ENCODE assay signal across 2 cellular contexts in genomic region chr12:40692617-40693502, GRCh38.
TF ChIP-seq lines count a peak whose summit lies in the region.

No MANE protein-coding gene starts in this region.

TF ChIP-seq in Ishikawa, 13 proteins besides CTCF, POLR2A, EP300 and RAD21:
- peak; percentile 22; the same call in 1 of the 2 replicates for TF ChIP-seq MAX (IDR thresholded peaks at IDR 0.05)
- no peak for TF ChIP-seq FOXM1 (IDR thresholded peaks at IDR 0.05; ENCODE audit: borderline replicate concordance, low read depth)
- TF ChIP-seq CEBPB (IDR thresholded peaks at IDR 0.05), result no peak
- no peak for TF ChIP-seq CREB1 (IDR thresholded peaks at IDR 0.05; ENCODE audit: low read depth)
- no peak for TF ChIP-seq YY1 (IDR thresholded peaks at IDR 0.05; ENCODE audit: low read depth)
- TF ChIP-seq EGR1 (IDR thresholded peaks at IDR 0.05), result no peak
- no peak for TF ChIP-seq ZBTB7A (IDR thresholded peaks at IDR 0.05; ENCODE audit: low read depth)
- TF ChIP-seq REST (IDR thresholded peaks at IDR 0.05; ENCODE audit: low read depth), result no peak
- no peak for TF ChIP-seq TAF1 (IDR thresholded peaks at IDR 0.05; ENCODE audit: low read depth)
- TF ChIP-seq USF1 (IDR thresholded peaks at IDR 0.05), result no peak
- peak; percentile 12; the same call in 1 of the 2 replicates for TF ChIP-seq NFIC (IDR thresholded peaks at IDR 0.05)
- TF ChIP-seq TCF12 (IDR thresholded peaks at IDR 0.05; ENCODE audit: low read depth), result peak; percentile 47; the same call in 1 of the 2 replicates
- no peak for TF ChIP-seq TEAD4 (IDR thresholded peaks at IDR 0.05)

TF ChIP-seq in endothelial cell of umbilical vein, 7 proteins besides CTCF, POLR2A, EP300 and RAD21:
- TF ChIP-seq EZH2 (IDR thresholded peaks at IDR 0.05; ENCODE audit: borderline replicate concordance, low read depth, low read length, severe bottlenecking) (peak; percentile 79), POLR2AphosphoS5 (IDR thresholded peaks at IDR 0.05; ENCODE audit: insufficient read depth, low read depth, low read length) (no peak)
TF ChIP-seq in endothelial cell of umbilical vein: peak in this region for 1.
